Comparison of ENCODE assay signal across 23 cellular contexts in genomic region chr6:144197919-144198318, GRCh38. TPM values are rescaled to one million over a fixed set of nuclear protein-coding genes. Genes with fewer than 3 reads are reported as not detected.
DNase-seq lines count a peak whose midpoint lies in the region; ATAC-seq and TF ChIP-seq lines count a peak whose summit lies in the region.
"Had no signal": no experiment of that assay in that cellular context is flagged by ENCODE, and none has a peak within 500 bp of the region (broad histone marks: within the 10 kb centered on the region; RNA-seq: fewer than 3 reads in every experiment).

No MANE protein-coding gene starts in this region.

- H3K18ac ChIP-seq in trophoblast cell (ENCODE audit: low read length), result no peak overlapping the region

- H3K4me3 Mint-ChIP-seq in activated CD4-positive, alpha-beta memory T cell treated with anti-CD3 and anti-CD28 coated beads, Interleukin-2, amount 10 ng/mL, durations not matched to agents 7 days and 5 days, result no peak overlapping the region
- H3K4me3 Mint-ChIP-seq in activated CD4-positive, alpha-beta memory T cell treated with anti-CD3 and anti-CD28 coated beads for 36 hours, result no peak overlapping the region
- H3K4me3 Mint-ChIP-seq in activated CD8-positive, alpha-beta T cell treated with anti-CD3 and anti-CD28 coated beads for 36 hours, result no peak overlapping the region
- H3K4me3 Mint-ChIP-seq: CD14-positive monocyte, H9 had no signal

- WGBS in trophoblast cell (ENCODE audit: extremely low coverage, insufficient coverage, insufficient read length), result no CpG with 5 or more reads among the region's 3 CpGs

- H3K14ac ChIP-seq in trophoblast cell (ENCODE audit: low read length), result no peak overlapping the region

- H3K9ac ChIP-seq in trophoblast cell (ENCODE audit: low read length), result no peak overlapping the region
- H3K9ac ChIP-seq: GM23248 had no signal

- H4K12ac ChIP-seq in trophoblast cell (ENCODE audit: low read depth, low read length), result no peak overlapping the region

- DNase-seq in activated CD4-positive, alpha-beta memory T cell treated with anti-CD3 and anti-CD28 coated beads, Interleukin-2, amount 10 ng/mL, durations not matched to agents 7 days and 5 days, result peak; percentile 32
- no peak for DNase-seq in activated CD4-positive, alpha-beta memory T cell treated with anti-CD3 and anti-CD28 coated beads for 36 hours
- DNase-seq in activated CD8-positive, alpha-beta T cell treated with anti-CD3 and anti-CD28 coated beads for 36 hours, result peak; percentile 31
- DNase-seq in glomerular visceral epithelial cell (ENCODE audit: extremely low spot score), result peak; percentile 64
- DNase-seq in trophoblast cell, result peak; percentile 85 to 91
- DNase-seq in stimulated activated CD4-positive, alpha-beta T cell treated with anti-CD3 and anti-CD28 coated beads, Interleukin-4, amount 100 ng/mL, for 24 hours, result no peak
- DNase-seq: 8988T; ACHN; BE2C; CD8-positive, alpha-beta memory T cell; DMS79 treated with DMSO at 0.1 percent for 48 hours; GM23248; H9; KBM-7; MM.1S; NCI-H2029; NCI-H446 treated with DMSO at 0.1 percent for 48 hours; NCI-H526 treated with DMSO at 0.1 percent for 48 hours; SHP77 treated with DMSO at 0.1 percent for 48 hours had no signal

- no peak for TF ChIP-seq CTCF in activated CD8-positive, alpha-beta T cell treated with anti-CD3 and anti-CD28 coated beads for 36 hours (IDR thresholded peaks at IDR 0.05)

- no peaks in the 10 kb centered on the region for H3K27me3 ChIP-seq in trophoblast cell (ENCODE audit: insufficient read depth, low read length)
- H3K27me3 ChIP-seq: BE2C had no signal

- no peak overlapping the region for H3K4me2 ChIP-seq in trophoblast cell (ENCODE audit: low read length)

- H3K36me3 Mint-ChIP-seq in activated CD4-positive, alpha-beta memory T cell treated with anti-CD3 and anti-CD28 coated beads, Interleukin-2, amount 10 ng/mL, durations not matched to agents 7 days and 5 days (ENCODE audit: low read depth), result peaks cover 20% of the 10 kb centered on the region
- peaks cover 14% of the 10 kb centered on the region for H3K36me3 Mint-ChIP-seq in activated CD4-positive, alpha-beta memory T cell treated with anti-CD3 and anti-CD28 coated beads for 36 hours
- peaks cover 4% of the 10 kb centered on the region for H3K36me3 Mint-ChIP-seq in activated CD8-positive, alpha-beta T cell treated with anti-CD3 and anti-CD28 coated beads for 36 hours (ENCODE audit: low read depth)

- peaks cover 0 to 3% of the 10 kb centered on the region in 2 experiments for H3K4me1 ChIP-seq in trophoblast cell (ENCODE audit: control insufficient read depth in 1 of 2, insufficient read depth in 2 of 2, low read length in 2 of 2)
- H3K4me1 ChIP-seq: BE2C had no signal

- no peak overlapping the region for H3K27ac Mint-ChIP-seq in activated CD4-positive, alpha-beta memory T cell treated with anti-CD3 and anti-CD28 coated beads, Interleukin-2, amount 10 ng/mL, durations not matched to agents 7 days and 5 days
- no peak overlapping the region for H3K27ac Mint-ChIP-seq in activated CD4-positive, alpha-beta memory T cell treated with anti-CD3 and anti-CD28 coated beads for 36 hours
- no peak overlapping the region for H3K27ac Mint-ChIP-seq in activated CD8-positive, alpha-beta T cell treated with anti-CD3 and anti-CD28 coated beads for 36 hours
- H3K27ac Mint-ChIP-seq: CD14-positive monocyte, H9 had no signal

- no peak overlapping the region for H2AK5ac ChIP-seq in trophoblast cell (ENCODE audit: low read length)

- H3K27me3 Mint-ChIP-seq in activated CD4-positive, alpha-beta memory T cell treated with anti-CD3 and anti-CD28 coated beads, Interleukin-2, amount 10 ng/mL, durations not matched to agents 7 days and 5 days, result peaks cover 8% of the 10 kb centered on the region
- peaks cover 7% of the 10 kb centered on the region for H3K27me3 Mint-ChIP-seq in activated CD4-positive, alpha-beta memory T cell treated with anti-CD3 and anti-CD28 coated beads for 36 hours
- H3K27me3 Mint-ChIP-seq in activated CD8-positive, alpha-beta T cell treated with anti-CD3 and anti-CD28 coated beads for 36 hours, result no peaks in the 10 kb centered on the region

- H2AFZ ChIP-seq in trophoblast cell (ENCODE audit: insufficient read depth, low read length, poor library complexity), result no peak overlapping the region
- H2AFZ ChIP-seq: GM23248 had no signal

- H4K91ac ChIP-seq in trophoblast cell (ENCODE audit: low read depth, low read length), result no peak overlapping the region

- H3K9me3 ChIP-seq in trophoblast cell (ENCODE audit: insufficient read depth, low read depth, low read length), result no peaks in the 10 kb centered on the region
- H3K9me3 ChIP-seq: BE2C had no signal

- H3K4ac ChIP-seq in trophoblast cell (ENCODE audit: low read depth, low read length), result no peak overlapping the region

- POLR2A ChIA-PET in activated CD4-positive, alpha-beta memory T cell treated with anti-CD3 and anti-CD28 coated beads, Interleukin-2, amount 10 ng/mL, durations not matched to agents 7 days and 5 days (lab: Charles Lee), result no interaction called here
- POLR2A ChIA-PET in activated CD4-positive, alpha-beta memory T cell treated with anti-CD3 and anti-CD28 coated beads for 36 hours (lab: Charles Lee), result no interaction called here
- POLR2A ChIA-PET in activated CD8-positive, alpha-beta T cell treated with anti-CD3 and anti-CD28 coated beads for 36 hours (lab: Charles Lee), result no interaction called here

- H4K8ac ChIP-seq in trophoblast cell (ENCODE audit: low read depth, low read length), result no peak overlapping the region

- H3K9me3 Mint-ChIP-seq in activated CD4-positive, alpha-beta memory T cell treated with anti-CD3 and anti-CD28 coated beads, Interleukin-2, amount 10 ng/mL, durations not matched to agents 7 days and 5 days, result peaks cover 34% of the 10 kb centered on the region
- peaks cover 27% of the 10 kb centered on the region for H3K9me3 Mint-ChIP-seq in activated CD4-positive, alpha-beta memory T cell treated with anti-CD3 and anti-CD28 coated beads for 36 hours
- peaks cover 30% of the 10 kb centered on the region for H3K9me3 Mint-ChIP-seq in activated CD8-positive, alpha-beta T cell treated with anti-CD3 and anti-CD28 coated beads for 36 hours

- H3K79me1 ChIP-seq in trophoblast cell (ENCODE audit: low read length), result no peaks in the 10 kb centered on the region

- H3K23ac ChIP-seq in trophoblast cell (ENCODE audit: low read length), result no peak overlapping the region

- H3K79me2 ChIP-seq in trophoblast cell (ENCODE audit: control insufficient read depth, insufficient read depth, low read length, poor library complexity), result no peaks in the 10 kb centered on the region

- no peaks in the 10 kb centered on the region for H3K36me3 ChIP-seq in trophoblast cell (ENCODE audit: control insufficient read depth in 1 of 2, insufficient read depth in 2 of 2, low read length in 2 of 2)
- H3K36me3 ChIP-seq: BE2C had no signal

- CTCF ChIA-PET in activated CD4-positive, alpha-beta memory T cell treated with anti-CD3 and anti-CD28 coated beads, Interleukin-2, amount 10 ng/mL, durations not matched to agents 7 days and 5 days (lab: Charles Lee), result no interaction called here
- CTCF ChIA-PET in activated CD4-positive, alpha-beta memory T cell treated with anti-CD3 and anti-CD28 coated beads for 36 hours (lab: Charles Lee), result no interaction called here
- CTCF ChIA-PET in activated CD8-positive, alpha-beta T cell treated with anti-CD3 and anti-CD28 coated beads for 36 hours (lab: Charles Lee), result no interaction called here

- H2BK12ac ChIP-seq in trophoblast cell (ENCODE audit: low read length), result no peak overlapping the region

- intact Hi-C loops in activated CD4-positive, alpha-beta memory T cell treated with anti-CD3 and anti-CD28 coated beads for 36 hours (cut with micrococcal nuclease), result no loop called here
- intact Hi-C loops in activated CD8-positive, alpha-beta T cell treated with anti-CD3 and anti-CD28 coated beads for 36 hours (cut with micrococcal nuclease), result no loop called here

- H3K27ac ChIP-seq in trophoblast cell (ENCODE audit: low read depth, low read length), result no peak overlapping the region
- H3K27ac ChIP-seq: GM23248 had no signal

- H2BK120ac ChIP-seq in trophoblast cell (ENCODE audit: insufficient read depth, low read length, poor library complexity), result no peak overlapping the region

- no peak overlapping the region for H3K4me3 ChIP-seq in trophoblast cell (ENCODE audit: low read depth, low read length)
- H3K4me3 ChIP-seq: GM23248 had no signal

- H2BK5ac ChIP-seq in trophoblast cell (ENCODE audit: low read depth, low read length, poor library complexity), result no peak overlapping the region

- ATAC-seq in activated CD8-positive, alpha-beta T cell treated with anti-CD3 and anti-CD28 coated beads for 36 hours, result peak; percentile 34
- no peak for ATAC-seq in GM19455 (IDR thresholded peaks at IDR 0.05; ENCODE audit: unreplicated experiment)
- ATAC-seq in activated CD4-positive, CD25-positive, alpha-beta regulatory T cell treated with anti-CD3 and anti-CD28 coated beads, Interleukin-2, amount 50 U/mL, for 24 hours, result no peak
- ATAC-seq: Panc1 had no signal

- H3K4me1 Mint-ChIP-seq in activated CD4-positive, alpha-beta memory T cell treated with anti-CD3 and anti-CD28 coated beads, Interleukin-2, amount 10 ng/mL, durations not matched to agents 7 days and 5 days, result peaks cover 10% of the 10 kb centered on the region
- peaks cover 9% of the 10 kb centered on the region for H3K4me1 Mint-ChIP-seq in activated CD4-positive, alpha-beta memory T cell treated with anti-CD3 and anti-CD28 coated beads for 36 hours (ENCODE audit: low read depth)
- H3K4me1 Mint-ChIP-seq in activated CD8-positive, alpha-beta T cell treated with anti-CD3 and anti-CD28 coated beads for 36 hours (ENCODE audit: low read depth), result peaks cover 11% of the 10 kb centered on the region
- H3K4me1 Mint-ChIP-seq: CD14-positive monocyte had no signal

RNA-seq across cellular contexts. Expression of gene STX11, which starts 47.6 kb away (rescaled TPM):
- 10 to 100 TPM; 23.8 to 25.0 TPM for total RNA-seq in activated CD4-positive, alpha-beta memory T cell treated with anti-CD3 and anti-CD28 coated beads, Interleukin-2, amount 10 ng/mL, durations not matched to agents 7 days and 5 days
- total RNA-seq in activated CD4-positive, alpha-beta memory T cell treated with anti-CD3 and anti-CD28 coated beads for 36 hours, result 10 to 100 TPM; 16.0 to 16.6 TPM
- 10 to 100 TPM; 19.4 to 20.7 TPM for total RNA-seq in activated CD8-positive, alpha-beta T cell treated with anti-CD3 and anti-CD28 coated beads for 36 hours
- 1.7 and 2.3 TPM in 2 replicates for polyA plus RNA-seq in trophoblast cell (2013)

Comparison
In these comparisons a context has a peak if more than half of its experiments do, and no peak if none do; other contexts are left out.
1. DNase-seq: peak in activated CD4-positive, alpha-beta memory T cell treated with anti-CD3 and anti-CD28 coated beads, Interleukin-2, amount 10 ng/mL, durations not matched to agents 7 days and 5 days (single experiment), activated CD8-positive, alpha-beta T cell treated with anti-CD3 and anti-CD28 coated beads for 36 hours (single experiment), glomerular visceral epithelial cell (single experiment) and trophoblast cell (2 of 2); none in activated CD4-positive, alpha-beta memory T cell treated with anti-CD3 and anti-CD28 coated beads for 36 hours (single experiment) and stimulated activated CD4-positive, alpha-beta T cell treated with anti-CD3 and anti-CD28 coated beads, Interleukin-4, amount 100 ng/mL, for 24 hours (single experiment).